8 cellular contexts compared by ENCODE assay signal in genomic region chr3:56855856-56856538, GRCh38. TPM values are rescaled to one million over a fixed set of nuclear protein-coding genes. Genes with fewer than 3 reads are reported as not detected.
A peak's percentile ranks its signal among the peaks of the same experiment; 100 is the strongest.
DNase-seq lines count a peak whose midpoint lies in the region; ATAC-seq and TF ChIP-seq lines count a peak whose summit lies in the region.

No MANE protein-coding gene starts in this region.

- TF ChIP-seq CTCF in chondrocyte (IDR thresholded peaks at IDR 0.05) (peak; percentile 69), mesothelial cell of epicardium (IDR thresholded peaks at IDR 0.05; ENCODE audit: unreplicated experiment) (peak; percentile 44)

- DNase-seq in SIG-M5 treated with dmso at 0.1 percent for 504 hours (lab: John Stamatoyannopoulos, UW; ENCODE audit: unreplicated experiment), result peak; percentile 19
- DNase-seq in SIG-M5 (lab: John Stamatoyannopoulos, UW), result no peak
- peak; percentile 28 for DNase-seq in RPMI8226
- DNase-seq in chondrocyte (ENCODE audit: low spot score), result no peak
- no peak for DNase-seq in mesothelial cell of epicardium (ENCODE audit: low spot score in 2 of 2, unreplicated experiment in 2 of 2)
- DNase-seq in activated T-helper 1 cell treated with anti-CD3 and anti-CD28 coated beads, Interleukin-12 subunit alpha, Interleukin-12 subunit beta, Interleukin-2, Interleukin-4 antibody, amounts not matched to agents 30 ng/mL and 10 ng/mL and 1 ng/mL, durations not matched to agents 14 hours and 24 hours and 36 hours (ENCODE audit: low spot score), result no peak

- intact Hi-C loops in activated T-helper 1 cell treated with anti-CD3 and anti-CD28 coated beads, Interleukin-12 subunit alpha, Interleukin-12 subunit beta, Interleukin-2, Interleukin-4 antibody, amounts not matched to agents 30 ng/mL and 10 ng/mL and 1 ng/mL, durations not matched to agents 14 hours and 24 hours and 36 hours (cut with micrococcal nuclease), result loop anchor here (2.0 kb wide), 1 partner anchor 133 kb away; no protein-coding TSS in a partner anchor

- H3K9me3 Mint-ChIP-seq in chondrocyte (ENCODE audit: low read depth) (no peaks in the 10 kb centered on the region), mesothelial cell of epicardium (peaks cover 2% of the 10 kb centered on the region)
- peaks cover 3% of the 10 kb centered on the region for H3K9me3 Mint-ChIP-seq in activated T-helper 1 cell treated with anti-CD3 and anti-CD28 coated beads, Interleukin-12 subunit alpha, Interleukin-12 subunit beta, Interleukin-2, Interleukin-4 antibody, amounts not matched to agents 30 ng/mL and 10 ng/mL and 1 ng/mL, durations not matched to agents 14 hours and 24 hours and 36 hours

- no peak for ATAC-seq in HG03175 (IDR thresholded peaks at IDR 0.05; ENCODE audit: unreplicated experiment)
- ATAC-seq in GM21717 (IDR thresholded peaks at IDR 0.05; ENCODE audit: unreplicated experiment), result no peak

- no peaks in the 10 kb centered on the region for H3K36me3 Mint-ChIP-seq in chondrocyte (ENCODE audit: low read depth)
- H3K36me3 Mint-ChIP-seq in mesothelial cell of epicardium, result no peaks in the 10 kb centered on the region
- H3K36me3 Mint-ChIP-seq in activated T-helper 1 cell treated with anti-CD3 and anti-CD28 coated beads, Interleukin-12 subunit alpha, Interleukin-12 subunit beta, Interleukin-2, Interleukin-4 antibody, amounts not matched to agents 30 ng/mL and 10 ng/mL and 1 ng/mL, durations not matched to agents 14 hours and 24 hours and 36 hours (ENCODE audit: low read depth), result peaks cover 16% of the 10 kb centered on the region

- H3K27ac Mint-ChIP-seq in chondrocyte (ENCODE audit: unreplicated experiment), result peak overlapping the region; percentile 43
- H3K27ac Mint-ChIP-seq in mesothelial cell of epicardium, result peak overlapping the region; percentile 91
- H3K27ac Mint-ChIP-seq in activated T-helper 1 cell treated with anti-CD3 and anti-CD28 coated beads, Interleukin-12 subunit alpha, Interleukin-12 subunit beta, Interleukin-2, Interleukin-4 antibody, amounts not matched to agents 30 ng/mL and 10 ng/mL and 1 ng/mL, durations not matched to agents 14 hours and 24 hours and 36 hours, result no peak overlapping the region

- H3K4me3 Mint-ChIP-seq in chondrocyte (ENCODE audit: unreplicated experiment) (no peak overlapping the region), mesothelial cell of epicardium (peak overlapping the region; percentile 41)
- no peak overlapping the region for H3K4me3 Mint-ChIP-seq in activated T-helper 1 cell treated with anti-CD3 and anti-CD28 coated beads, Interleukin-12 subunit alpha, Interleukin-12 subunit beta, Interleukin-2, Interleukin-4 antibody, amounts not matched to agents 30 ng/mL and 10 ng/mL and 1 ng/mL, durations not matched to agents 14 hours and 24 hours and 36 hours

- H3K4me1 Mint-ChIP-seq in chondrocyte (ENCODE audit: low read depth) (peaks cover 14% of the 10 kb centered on the region), mesothelial cell of epicardium (peaks cover 67% of the 10 kb centered on the region)
- peaks cover 48% of the 10 kb centered on the region for H3K4me1 Mint-ChIP-seq in activated T-helper 1 cell treated with anti-CD3 and anti-CD28 coated beads, Interleukin-12 subunit alpha, Interleukin-12 subunit beta, Interleukin-2, Interleukin-4 antibody, amounts not matched to agents 30 ng/mL and 10 ng/mL and 1 ng/mL, durations not matched to agents 14 hours and 24 hours and 36 hours (ENCODE audit: low read depth)

- H3K27me3 Mint-ChIP-seq in chondrocyte (ENCODE audit: low read depth) (no peaks in the 10 kb centered on the region), mesothelial cell of epicardium (ENCODE audit: low read depth) (no peaks in the 10 kb centered on the region)
- peaks cover 2% of the 10 kb centered on the region for H3K27me3 Mint-ChIP-seq in activated T-helper 1 cell treated with anti-CD3 and anti-CD28 coated beads, Interleukin-12 subunit alpha, Interleukin-12 subunit beta, Interleukin-2, Interleukin-4 antibody, amounts not matched to agents 30 ng/mL and 10 ng/mL and 1 ng/mL, durations not matched to agents 14 hours and 24 hours and 36 hours (ENCODE audit: insufficient read depth)

RNA-seq across cellular contexts. Expression of gene ARHGEF3, which starts 54.2 kb away (rescaled TPM):
- 2.8 to 6.9 TPM (median 5.2 TPM) in 3 replicates for total RNA-seq in chondrocyte
- total RNA-seq in mesothelial cell of epicardium, result 28.7 to 31.7 TPM (median 29.0 TPM) in 3 replicates
- 59.2 and 64.1 TPM in 2 replicates for total RNA-seq in activated T-helper 1 cell treated with anti-CD3 and anti-CD28 coated beads, Interleukin-12 subunit alpha, Interleukin-12 subunit beta, Interleukin-2, Interleukin-4 antibody, amounts not matched to agents 30 ng/mL and 10 ng/mL and 1 ng/mL, durations not matched to agents 14 hours and 24 hours and 36 hours

Comparison
In these comparisons a context has a peak if more than half of its experiments do, and no peak if none do; other contexts are left out.
1. DNase-seq: peak in SIG-M5 treated with dmso at 0.1 percent for 504 hours (single experiment) and RPMI8226 (single experiment); none in SIG-M5 (single experiment), chondrocyte (single experiment), mesothelial cell of epicardium (0 of 2) and activated T-helper 1 cell treated with anti-CD3 and anti-CD28 coated beads, Interleukin-12 subunit alpha, Interleukin-12 subunit beta, Interleukin-2, Interleukin-4 antibody, amounts not matched to agents 30 ng/mL and 10 ng/mL and 1 ng/mL, durations not matched to agents 14 hours and 24 hours and 36 hours (single experiment).